Comparison of ENCODE assay signal across 8 cellular contexts in genomic region chr17:38509008-38509771, GRCh38.
DNase-seq lines count a peak whose midpoint lies in the region; ATAC-seq and TF ChIP-seq lines count a peak whose summit lies in the region.

No MANE protein-coding gene starts in this region.

- 27% methylated on average over 12 of the region's 26 CpGs; no CpG with 5 or more reads in 1 of the 2 experiments for WGBS in IMR-90 (ENCODE audit: extremely low coverage in 2 of 2, insufficient read length in 1 of 2), 2 experiments

- no peak overlapping the region for H2AK5ac ChIP-seq in IMR-90 (ENCODE audit: low read depth, low read length)

- H3K36me3 ChIP-seq in CD4-positive, CD25-positive, alpha-beta regulatory T cell (ENCODE audit: control insufficient read depth, insufficient read depth, low read length) = no peaks in the 10 kb centered on the region
- H3K36me3 ChIP-seq in IMR-90 (ENCODE audit: control insufficient read depth, insufficient read depth, low read length) (peaks cover 32% of the 10 kb centered on the region), WERI-Rb-1 (no peaks in the 10 kb centered on the region)

- no peak overlapping the region for H2BK15ac ChIP-seq in IMR-90 (ENCODE audit: low read depth, low read length)

- H3K27me3 Mint-ChIP-seq in CD4-positive, CD25-positive, alpha-beta regulatory T cell = peaks cover 44% of the 10 kb centered on the region

- peak overlapping the region; percentile 47; the same call in 1 of the 2 replicates for H3K4ac ChIP-seq in IMR-90 (ENCODE audit: low read depth, low read length)

- no peaks in the 10 kb centered on the region for H3K9me3 Mint-ChIP-seq in CD4-positive, CD25-positive, alpha-beta regulatory T cell

- intact Hi-C loops in IMR-90 (cut with micrococcal nuclease) = no loop called here

- H3K4me2 ChIP-seq in IMR-90 (ENCODE audit: low read depth, low read length) = no peak overlapping the region

- peak overlapping the region; percentile 34 for H2AK9ac ChIP-seq in IMR-90 (replicated peaks; ENCODE audit: low read depth, low read length, poor library complexity)

- H3K4me3 ChIP-seq in CD4-positive, CD25-positive, alpha-beta regulatory T cell (ENCODE audit: low read depth, low read length) = no peak overlapping the region
- H3K4me3 ChIP-seq in IMR-90 (ENCODE audit: insufficient read depth, low read depth, low read length) = no peak overlapping the region
- no peak overlapping the region for H3K4me3 ChIP-seq in WERI-Rb-1 (ENCODE audit: low read depth, low read length)

- H3K9ac ChIP-seq in IMR-90 (ENCODE audit: low read depth, low read length) = no peak overlapping the region

- peak; percentile 42; the same call in 1 of the 2 replicates for TF ChIP-seq RAD21 in IMR-90 (IDR thresholded peaks at IDR 0.05; ENCODE audit: low read length)

- H2BK20ac ChIP-seq in IMR-90 (ENCODE audit: low read depth, low read length) = no peak overlapping the region

- peaks cover 3% of the 10 kb centered on the region for H3K36me3 Mint-ChIP-seq in CD4-positive, CD25-positive, alpha-beta regulatory T cell

- TF ChIP-seq CTCF in IMR-90 (conservative IDR thresholded peaks at IDR 0.05; ENCODE audit: low read depth, low read length) = peak; percentile 82
- TF ChIP-seq CTCF in WERI-Rb-1 (IDR thresholded peaks at IDR 0.05; ENCODE audit: low read depth, low read length) = peak; percentile 90

- peaks cover 0 to 16% (median 8%) of the 10 kb centered on the region in 4 donors for H3K4me1 Mint-ChIP-seq in CD4-positive, CD25-positive, alpha-beta regulatory T cell

- in situ Hi-C loops in IMR-90 (cut with MboI; ENCODE audit: low sequenced_read_pairs) = no loop called here
- in situ Hi-C loops in T47D (cut with HindIII; ENCODE audit: low pct_unique_long_range_greater_than_20kb, low sequenced_read_pairs) = no loop called here

- H3K23ac ChIP-seq in IMR-90 (ENCODE audit: low read depth, low read length) = no peak overlapping the region

- peak; percentile 40 to 81 (median 63) for DNase-seq in CD4-positive, CD25-positive, alpha-beta regulatory T cell
- DNase-seq in IMR-90 = peak; percentile 91
- peak; percentile 93 for DNase-seq in WERI-Rb-1
- DNase-seq in T47D (ENCODE audit: low read depth in 1 of 2, low spot score in 1 of 2) = peak; percentile 85 to 92
- DNase-seq in iPS-NIHi11 (ENCODE audit: low spot score) = peak; percentile 93
- DNase-seq in stimulated activated CD4-positive, alpha-beta T cell treated with anti-CD3 and anti-CD28 coated beads, Interleukin-12 subunit alpha, Interleukin-12 subunit beta, amount 100 ng/mL, for 48 hours (ENCODE audit: low read depth in 2 of 3, low spot score in 1 of 3) = peak; percentile 73 to 76 (median 74)

- ATAC-seq in CD4-positive, CD25-positive, alpha-beta regulatory T cell (ENCODE audit: low read depth in 2 of 2) = peak; percentile 75 to 84
- ATAC-seq in IMR-90 (ENCODE audit: low read depth) (peak; percentile 46), HG02884 (IDR thresholded peaks at IDR 0.05; ENCODE audit: unreplicated experiment) (no peak), GM18909 (IDR thresholded peaks at IDR 0.05; ENCODE audit: poor library complexity, unreplicated experiment) (no peak)

- POLR2A ChIA-PET in IMR-90 (lab: Charles Lee; ENCODE audit: unreplicated experiment) = no interaction called here

- H4K5ac ChIP-seq in IMR-90 (ENCODE audit: low read depth, low read length) = no peak overlapping the region

- H2BK5ac ChIP-seq in IMR-90 (ENCODE audit: low read depth, low read length, poor library complexity, severe bottlenecking) = no peak overlapping the region

- no peaks in the 10 kb centered on the region for H3K9me3 ChIP-seq in CD4-positive, CD25-positive, alpha-beta regulatory T cell (ENCODE audit: control insufficient read depth in 2 of 2, low read length in 2 of 2)
- H3K9me3 ChIP-seq in IMR-90 (ENCODE audit: control insufficient read depth, insufficient read depth, low read length) = no peaks in the 10 kb centered on the region
- H3K9me3 ChIP-seq in WERI-Rb-1 (ENCODE audit: severe bottlenecking) = no peaks in the 10 kb centered on the region

- H4K20me1 ChIP-seq in IMR-90 (ENCODE audit: insufficient read depth, low read length) = peaks cover 52% of the 10 kb centered on the region

- dilution Hi-C loops in IMR-90 (cut with HindIII; ENCODE audit: low sequenced_read_pairs, unreplicated experiment) = no loop called here

- H3K14ac ChIP-seq in IMR-90 (replicated peaks; ENCODE audit: low read depth, low read length) = no peak overlapping the region

- H3K27ac ChIP-seq in CD4-positive, CD25-positive, alpha-beta regulatory T cell (ENCODE audit: insufficient read depth, low read length, poor library complexity, severe bottlenecking) = no peak overlapping the region
- H3K27ac ChIP-seq in IMR-90 (ENCODE audit: insufficient read depth, low read length) (no peak overlapping the region), WERI-Rb-1 (peak overlapping the region; percentile 90)

- H3K18ac ChIP-seq in IMR-90 (ENCODE audit: low read depth, low read length) = no peak overlapping the region

- H3K27ac Mint-ChIP-seq in CD4-positive, CD25-positive, alpha-beta regulatory T cell = no peak overlapping the region

- no peak for TF ChIP-seq POLR2A in IMR-90 (IDR thresholded peaks at IDR 0.05; ENCODE audit: low read depth, low read length)

- H3K79me1 ChIP-seq in IMR-90 (ENCODE audit: low read depth in 1 of 2, low read length in 2 of 2) = peaks cover 2 to 35% of the 10 kb centered on the region in 2 experiments; a peak in 2 of 4 replicates

- H3K56ac ChIP-seq in IMR-90 (ENCODE audit: extremely low read depth, insufficient read depth, low read length) = no peak overlapping the region

- CTCF ChIA-PET in IMR-90 (lab: Yijun Ruan, JAX) = interaction anchor here (1.0 to 1.7 kb wide), 3 partner anchors 79 to 158 kb away, joined by 3 to 5 read pairs (median 4); no protein-coding TSS in a partner anchor

- peaks cover 5% of the 10 kb centered on the region for H3K27me3 ChIP-seq in CD4-positive, CD25-positive, alpha-beta regulatory T cell (ENCODE audit: control insufficient read depth, insufficient read depth, low read length)
- H3K27me3 ChIP-seq in IMR-90 (ENCODE audit: control insufficient read depth, insufficient read depth, low read length) (no peaks in the 10 kb centered on the region), WERI-Rb-1 (ENCODE audit: insufficient read depth, low read depth, severe bottlenecking) (no peaks in the 10 kb centered on the region)

- H4K91ac ChIP-seq in IMR-90 (ENCODE audit: insufficient read depth, low read depth, low read length) = no peak overlapping the region

- no TSS peak for BruUV-seq in IMR-90 (replicated peaks; lab: Mats Ljungman, UMichigan)

- H2AFZ ChIP-seq in IMR-90 (replicated peaks; ENCODE audit: low read length, poor library complexity) = peak overlapping the region; percentile 46

- H2BK120ac ChIP-seq in IMR-90 (ENCODE audit: low read depth, low read length) = no peak overlapping the region

- peaks cover 28% of the 10 kb centered on the region for H3K9me1 ChIP-seq in IMR-90 (ENCODE audit: insufficient read depth, low read length)

- H3K4me1 ChIP-seq in CD4-positive, CD25-positive, alpha-beta regulatory T cell (ENCODE audit: control insufficient read depth, insufficient read depth, low read length, poor library complexity, severe bottlenecking) = peaks cover 13% of the 10 kb centered on the region
- H3K4me1 ChIP-seq in IMR-90 (ENCODE audit: control insufficient read depth, insufficient read depth, low read length) = peaks cover 12% of the 10 kb centered on the region

- H4K8ac ChIP-seq in IMR-90 (ENCODE audit: low read depth in 2 of 2, low read length in 2 of 2) = no peak overlapping the region

- peak overlapping the region; percentile 9 to 88 (median 66) for H3K4me3 Mint-ChIP-seq in CD4-positive, CD25-positive, alpha-beta regulatory T cell

TF ChIP-seq in IMR-90, 13 proteins besides CTCF, POLR2A, EP300 and RAD21:
- TF ChIP-seq CEBPB (IDR thresholded peaks at IDR 0.05; ENCODE audit: low read depth, low read length) (peak; percentile 68), SMC3 (IDR thresholded peaks at IDR 0.05; ENCODE audit: low read depth, low read length) (no peak), MAZ (IDR thresholded peaks at IDR 0.05; ENCODE audit: borderline replicate concordance, low read depth, low read length) (peak; percentile 28; the same call in 1 of the 2 replicates)
TF ChIP-seq in IMR-90: peak in this region for 2.

Comparison
In these comparisons a context has a peak if more than half of its experiments do, and no peak if none do; other contexts are left out.
1. ATAC-seq: peak in CD4-positive, CD25-positive, alpha-beta regulatory T cell (2 of 2) and IMR-90 (single experiment); none in HG02884 (single experiment) and GM18909 (single experiment).
2. Peak in every context shown above with its lines, with median percentiles within 50 percentile points of each other: DNase-seq.